In genomic region chr7:132742152-132742551, GRCh38 we compare ENCODE assay signal across 15 cellular contexts.
DNase-seq lines count a peak whose midpoint lies in the region; ATAC-seq and TF ChIP-seq lines count a peak whose summit lies in the region.
"Had no signal": no experiment of that assay in that cellular context is flagged by ENCODE, and none has a peak within 500 bp of the region (broad histone marks: within the 10 kb centered on the region; RNA-seq: fewer than 3 reads in every experiment).

No MANE protein-coding gene starts in this region.

- CTCF ChIA-PET in AG04450 (lab: Charles Lee): no interaction called here

- H3K4me3 ChIP-seq in AG04450 (ENCODE audit: low read depth, low read length): no peak overlapping the region
- no peak overlapping the region for H3K4me3 ChIP-seq in BE2C (ENCODE audit: low read depth, low read length)

- POLR2A ChIA-PET in AG04450 (lab: Yijun Ruan, JAX): no interaction called here

- peaks cover 7% of the 10 kb centered on the region for H3K4me1 ChIP-seq in BE2C

- no peak overlapping the region for H3K27ac ChIP-seq in AG04450 (ENCODE audit: low read depth, low read length)
- H3K27ac ChIP-seq: C4-2B had no signal

- peak; percentile 48 for DNase-seq in AG04450 (ENCODE audit: low read depth, low spot score)
- peak; percentile 20 for DNase-seq in HK-2 (ENCODE audit: unreplicated experiment)
- DNase-seq in brain pericyte (ENCODE audit: low read depth, low spot score): peak; percentile 6
- peak; percentile 89 for DNase-seq in kidney tubule cell (ENCODE audit: low spot score)
- DNase-seq in stimulated activated CD8-positive, alpha-beta memory T cell treated with anti-CD3 and anti-CD28 coated beads, Interleukin-4, amount 100 ng/mL, for 48 hours: no peak
- DNase-seq in BE2C: no peak
- DNase-seq: activated B cell treated with CpG ODN at 0.5 μM for 24 hours; activated T-cell treated with anti-CD3 and anti-CD28 coated beads, Interleukin-2, amount 50 U/mL, for 48 hours; KG1; NCI-H2081; SHP77 treated with DMSO at 0.1 percent for 48 hours; trophoblast cell had no signal

- no peak for ATAC-seq in GM21576 (IDR thresholded peaks at IDR 0.05; ENCODE audit: unreplicated experiment)
- ATAC-seq in HG02623 (IDR thresholded peaks at IDR 0.05; ENCODE audit: unreplicated experiment): no peak

- no peaks in the 10 kb centered on the region for H3K36me3 ChIP-seq in BE2C

- peaks cover 4% of the 10 kb centered on the region for H3K9me3 ChIP-seq in AG04450 (ENCODE audit: control insufficient read depth, insufficient read depth, low read length)
- no peaks in the 10 kb centered on the region for H3K9me3 ChIP-seq in BE2C

- H3K27me3 ChIP-seq in AG04450 (ENCODE audit: control insufficient read depth, insufficient read depth, low read length) (peaks cover 2% of the 10 kb centered on the region), BE2C (no peaks in the 10 kb centered on the region)

- no peak for TF ChIP-seq CTCF in AG04450 (IDR thresholded peaks at IDR 0.05; ENCODE audit: low read depth, low read length)
- no peak for TF ChIP-seq CTCF in BE2C (IDR thresholded peaks at IDR 0.05; ENCODE audit: low read depth, low read length)

Comparison
In these comparisons a context has a peak if more than half of its experiments do, and no peak if none do; other contexts are left out.
1. DNase-seq: peak in AG04450 (single experiment), HK-2 (single experiment), brain pericyte (single experiment) and kidney tubule cell (single experiment); none in stimulated activated CD8-positive, alpha-beta memory T cell treated with anti-CD3 and anti-CD28 coated beads, Interleukin-4, amount 100 ng/mL, for 48 hours (single experiment) and BE2C (single experiment).